1 cellular context compared by ENCODE assay signal in genomic region chr14:21455912-21456667, GRCh38.
TF ChIP-seq lines count a peak whose summit lies in the region.

CHD8 (minus strand) TSS chr14:21456123; CDS start chr14:21431643, 24,480 bp downstream.

TF ChIP-seq in HepG2, 621 proteins besides CTCF, POLR2A, EP300 and RAD21 (continued from another document and continues in another):
- peak; percentile 74; the same call in 1 of the 2 replicates for TF ChIP-seq ATF6 (CRISPR knock-in tag; conservative IDR thresholded peaks at IDR 0.05)
- no peak for TF ChIP-seq XBP1 (CRISPR knock-in tag; IDR thresholded peaks at IDR 0.05)
- TF ChIP-seq RFXANK (CRISPR knock-in tag; IDR thresholded peaks at IDR 0.05), result peak; percentile 58; the same call in 1 of the 2 replicates
- no peak for TF ChIP-seq PAX8 (CRISPR knock-in tag; IDR thresholded peaks at IDR 0.05; ENCODE audit: borderline replicate concordance)
- no peak for TF ChIP-seq TOPORS (CRISPR knock-in tag; IDR thresholded peaks at IDR 0.05)
- 0 out of 2 replicates have a peak, but pooled peaks have one; percentile 31 for TF ChIP-seq SIN3B (IDR thresholded peaks at IDR 0.05; ENCODE audit: low read length)
- no peak for TF ChIP-seq ZNF564 (CRISPR knock-in tag; IDR thresholded peaks at IDR 0.05)
- TF ChIP-seq ZNF329 (CRISPR knock-in tag; IDR thresholded peaks at IDR 0.05; ENCODE audit: low read depth), result no peak; the same call in 1 of the 2 replicates
- peak; percentile 95 for TF ChIP-seq SNAPC4 (CRISPR knock-in tag; IDR thresholded peaks at IDR 0.05)
- TF ChIP-seq SP2 (CRISPR knock-in tag; IDR thresholded peaks at IDR 0.05), result peak; percentile 94
- TF ChIP-seq CENPX (CRISPR knock-in tag; IDR thresholded peaks at IDR 0.05), result no peak
- TF ChIP-seq ZNF282 (IDR thresholded peaks at IDR 0.05; ENCODE audit: partially characterized antibody), result no peak
- TF ChIP-seq FOXP1 (IDR thresholded peaks at IDR 0.05), result no peak
- TF ChIP-seq FOXP1 (CRISPR knock-in tag; IDR thresholded peaks at IDR 0.05), result no peak
- TF ChIP-seq MBNL3 (CRISPR knock-in tag; conservative IDR thresholded peaks at IDR 0.05), result no peak
- TF ChIP-seq SPEN (CRISPR knock-in tag; IDR thresholded peaks at IDR 0.05; ENCODE audit: low read depth), result peak; percentile 98
- TF ChIP-seq JUNB (CRISPR knock-in tag; IDR thresholded peaks at IDR 0.05; ENCODE audit: borderline replicate concordance), result no peak
- TF ChIP-seq ZBTB34 (CRISPR knock-in tag; IDR thresholded peaks at IDR 0.05), result no peak
- peak; percentile 79; the same call in 1 of the 2 replicates for TF ChIP-seq ATF2 (CRISPR knock-in tag; IDR thresholded peaks at IDR 0.05)
- peak; percentile 34; the same call in 1 of the 2 replicates for TF ChIP-seq FOXJ3 (CRISPR knock-in tag; IDR thresholded peaks at IDR 0.05; ENCODE audit: borderline replicate concordance)
- TF ChIP-seq GATAD2A (CRISPR knock-in tag; IDR thresholded peaks at IDR 0.05), result peak; percentile 86
- TF ChIP-seq ZNF256 (CRISPR knock-in tag; conservative IDR thresholded peaks at IDR 0.05), result peak; percentile 18; the same call in 1 of the 2 replicates
- peak; percentile 14; the same call in 1 of the 2 replicates for TF ChIP-seq ATF3 (CRISPR knock-in tag; IDR thresholded peaks at IDR 0.05)
- TF ChIP-seq TBL1XR1 (IDR thresholded peaks at IDR 0.05; ENCODE audit: borderline replicate concordance, low read length, partially characterized antibody), result peak; percentile 72
- TF ChIP-seq MED1 (CRISPR knock-in tag; IDR thresholded peaks at IDR 0.05), result peak; percentile 66
- TF ChIP-seq ZFYVE20 (CRISPR knock-in tag; IDR thresholded peaks at IDR 0.05; ENCODE audit: borderline replicate concordance, low read depth), result no peak
- TF ChIP-seq ZFY (CRISPR knock-in tag; IDR thresholded peaks at IDR 0.05), result peak; percentile 91
- TF ChIP-seq ZNF276 (CRISPR knock-in tag; IDR thresholded peaks at IDR 0.05; ENCODE audit: low read depth), result no peak
- no peak for TF ChIP-seq IKZF4 (CRISPR knock-in tag; IDR thresholded peaks at IDR 0.05; ENCODE audit: borderline replicate concordance, low read depth, not compliant biosample characterization)
- peak; percentile 45; the same call in 1 of the 2 replicates for TF ChIP-seq ZNF691 (CRISPR knock-in tag; IDR thresholded peaks at IDR 0.05; ENCODE audit: borderline replicate concordance, low read depth)
- no peak for TF ChIP-seq HOXA7 (CRISPR knock-in tag; IDR thresholded peaks at IDR 0.05)
- no peak for TF ChIP-seq ZNF841 (CRISPR knock-in tag; IDR thresholded peaks at IDR 0.05; ENCODE audit: borderline replicate concordance)
- TF ChIP-seq ZNF891 (CRISPR knock-in tag; IDR thresholded peaks at IDR 0.05), result peak; percentile 91; the same call in 1 of the 2 replicates
- TF ChIP-seq SMC3 (IDR thresholded peaks at IDR 0.05; ENCODE audit: low read length), result peak; percentile 41; the same call in 1 of the 2 replicates
- peak; percentile 13; the same call in 1 of the 2 replicates for TF ChIP-seq ZNF143 (CRISPR knock-in tag; IDR thresholded peaks at IDR 0.05)
- TF ChIP-seq ZNF333 (CRISPR knock-in tag; IDR thresholded peaks at IDR 0.05; ENCODE audit: borderline replicate concordance), result peak; percentile 95
- no peak; the same call in 1 of the 2 replicates for TF ChIP-seq ARNTL (CRISPR knock-in tag; IDR thresholded peaks at IDR 0.05)
- no peak for TF ChIP-seq ZNF674 (CRISPR knock-in tag; IDR thresholded peaks at IDR 0.05; ENCODE audit: low read depth)
- peak; percentile 51; the same call in 1 of the 2 replicates for TF ChIP-seq ZNF331 (CRISPR knock-in tag; IDR thresholded peaks at IDR 0.05)
- TF ChIP-seq ZC3H13 (CRISPR knock-in tag; IDR thresholded peaks at IDR 0.05), result no peak
- TF ChIP-seq ZNF337 (CRISPR knock-in tag; IDR thresholded peaks at IDR 0.05; ENCODE audit: borderline replicate concordance, low read depth), result no peak
- TF ChIP-seq ISX (CRISPR knock-in tag; conservative IDR thresholded peaks at IDR 0.05), result no peak; the same call in 1 of the 2 replicates
- TF ChIP-seq ZBTB33 (CRISPR knock-in tag; IDR thresholded peaks at IDR 0.05), result 0 out of 2 replicates have a peak, but pooled peaks have one; percentile 45
- peak; percentile 52; the same call in 1 of the 2 replicates for TF ChIP-seq BCL3 (CRISPR knock-in tag; IDR thresholded peaks at IDR 0.05)
- no peak for TF ChIP-seq BCLAF1 (IDR thresholded peaks at IDR 0.05)
- no peak for TF ChIP-seq CHCHD3 (CRISPR knock-in tag; IDR thresholded peaks at IDR 0.05)
